ENCODE assay signal across 16 cellular contexts in genomic region chr12:25744334-25744733, GRCh38.
"Had no signal": no experiment of that assay in that cellular context is flagged by ENCODE, and none has a peak within 500 bp of the region (broad histone marks: within the 10 kb centered on the region; RNA-seq: fewer than 3 reads in every experiment).

No MANE protein-coding gene starts in this region.

- H3K9me3 Mint-ChIP-seq: activated CD8-positive, alpha-beta T cell treated with anti-CD3 and anti-CD28 coated beads for 36 hours; activated T-cell treated with anti-CD3 and anti-CD28 coated beads, Interleukin-2, amount 50 U/mL, for 4 hours had no signal

- DNase-seq: activated CD4-positive, alpha-beta T cell treated with anti-CD3 and anti-CD28 coated beads for 4 hours; activated CD8-positive, alpha-beta T cell treated with anti-CD3 and anti-CD28 coated beads for 36 hours; activated naive CD8-positive, alpha-beta T cell treated with anti-CD3 and anti-CD28 coated beads, Interleukin-2, amount 10 ng/mL, durations not matched to agents 7 days and 5 days; activated T-cell treated with anti-CD3 and anti-CD28 coated beads, Interleukin-2, amount 50 U/mL, for 4 hours; aorta; kidney glomerular epithelial cell; left ventricle myocardium superior; mesendoderm; pancreas; T-helper 1 cell; T1000 had no signal

- H3K4me1 ChIP-seq: breast epithelium, pancreas had no signal

- H3K9me3 ChIP-seq: breast epithelium, pancreas, thoracic aorta had no signal

- H3K27me3 Mint-ChIP-seq: activated CD8-positive, alpha-beta T cell treated with anti-CD3 and anti-CD28 coated beads for 36 hours had no signal

- H3K4me3 Mint-ChIP-seq: activated CD8-positive, alpha-beta T cell treated with anti-CD3 and anti-CD28 coated beads for 36 hours; activated naive CD8-positive, alpha-beta T cell treated with anti-CD3 and anti-CD28 coated beads, Interleukin-2, amount 10 ng/mL, durations not matched to agents 7 days and 5 days; activated T-cell treated with anti-CD3 and anti-CD28 coated beads, Interleukin-2, amount 50 U/mL, for 4 hours; stimulated activated effector memory CD8-positive, alpha-beta T cell treated with anti-CD3 and anti-CD28 coated beads, Interleukin-12 subunit alpha, Interleukin-12 subunit beta, amount 100 ng/mL, for 72 hours had no signal

- H3K36me3 Mint-ChIP-seq: activated naive CD8-positive, alpha-beta T cell treated with anti-CD3 and anti-CD28 coated beads, Interleukin-2, amount 10 ng/mL, durations not matched to agents 7 days and 5 days; stimulated activated effector memory CD8-positive, alpha-beta T cell treated with anti-CD3 and anti-CD28 coated beads, Interleukin-12 subunit alpha, Interleukin-12 subunit beta, amount 100 ng/mL, for 72 hours had no signal

- ATAC-seq: activated CD8-positive, alpha-beta T cell treated with anti-CD3 and anti-CD28 coated beads for 36 hours; activated T-cell treated with anti-CD3 and anti-CD28 coated beads, Interleukin-2, amount 50 U/mL, for 4 hours; left ventricle myocardium superior; pancreas; stimulated activated effector memory CD8-positive, alpha-beta T cell treated with anti-CD3 and anti-CD28 coated beads, Interleukin-12 subunit alpha, Interleukin-12 subunit beta, amount 100 ng/mL, for 72 hours had no signal

- H3K27ac ChIP-seq: breast epithelium, epithelial cell of prostate, pancreas, thoracic aorta, VCaP had no signal

- H3K27me3 ChIP-seq: breast epithelium, pancreas had no signal

- H3K36me3 ChIP-seq: breast epithelium, pancreas, thoracic aorta had no signal

- H3K4me1 Mint-ChIP-seq: activated naive CD8-positive, alpha-beta T cell treated with anti-CD3 and anti-CD28 coated beads, Interleukin-2, amount 10 ng/mL, durations not matched to agents 7 days and 5 days; stimulated activated effector memory CD8-positive, alpha-beta T cell treated with anti-CD3 and anti-CD28 coated beads, Interleukin-12 subunit alpha, Interleukin-12 subunit beta, amount 100 ng/mL, for 72 hours had no signal

- H3K27ac Mint-ChIP-seq: activated CD8-positive, alpha-beta T cell treated with anti-CD3 and anti-CD28 coated beads for 36 hours; activated naive CD8-positive, alpha-beta T cell treated with anti-CD3 and anti-CD28 coated beads, Interleukin-2, amount 10 ng/mL, durations not matched to agents 7 days and 5 days; stimulated activated effector memory CD8-positive, alpha-beta T cell treated with anti-CD3 and anti-CD28 coated beads, Interleukin-12 subunit alpha, Interleukin-12 subunit beta, amount 100 ng/mL, for 72 hours had no signal

- H3K4me3 ChIP-seq: breast epithelium, pancreas, thoracic aorta had no signal
